In the genomic region with DNA sequence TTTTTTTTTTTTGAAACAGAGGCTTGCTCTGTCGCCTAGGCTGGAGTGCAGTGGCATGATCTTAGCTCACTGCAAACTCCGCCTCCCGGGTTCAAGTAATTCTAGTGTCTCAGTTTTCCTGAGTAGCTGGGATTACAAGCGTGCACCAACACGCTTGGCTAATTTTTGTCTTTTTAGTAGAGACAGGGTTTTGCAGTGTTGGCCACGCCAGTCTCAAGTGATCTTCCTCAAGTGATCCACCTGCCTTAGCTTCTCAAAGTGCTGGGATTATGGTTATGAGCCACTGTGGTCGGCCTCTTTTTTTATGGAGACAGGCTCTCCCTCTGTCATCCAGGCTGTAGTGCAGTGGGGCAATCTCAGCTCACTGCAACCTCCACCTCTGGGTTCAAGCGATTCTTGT, we compare ENCODE assay signal across 20 cellular contexts.
"Had no signal": no experiment of that assay in that cellular context is flagged by ENCODE, and none has a peak within 500 bp of the region (broad histone marks: within the 10 kb centered on the region; RNA-seq: fewer than 3 reads in every experiment).

No MANE protein-coding gene starts in this region.

- H3K27me3 Mint-ChIP-seq: activated naive CD8-positive, alpha-beta T cell; memory B cell had no signal

- DNase-seq: activated gamma-delta T cell treated with Interleukin-2 at 50 U/mL for 16 hours; activated T-cell treated with anti-CD3 and anti-CD28 coated beads, Interleukin-2, amount 50 U/mL, for 1 hour; adrenal gland; brain microvascular endothelial cell; central memory CD4-positive, alpha-beta T cell; effector memory CD4-positive, alpha-beta T cell; heart left ventricle; left cardiac atrium; occipital lobe; posterior cingulate gyrus; right lobe of liver; small intestine; stimulated activated naive CD4-positive, alpha-beta T cell; T-helper 9 cell; upper lobe of right lung had no signal

- H3K36me3 Mint-ChIP-seq: activated naive CD8-positive, alpha-beta T cell had no signal

- H3K36me3 ChIP-seq: adrenal gland had no signal

- H3K4me1 ChIP-seq: ascending aorta, right lobe of liver, upper lobe of right lung had no signal

- H3K27ac ChIP-seq: adrenal gland, ascending aorta, brain microvascular endothelial cell, heart left ventricle, right lobe of liver, upper lobe of right lung had no signal

- H3K4me3 Mint-ChIP-seq: activated naive CD8-positive, alpha-beta T cell; memory B cell; neural crest cell; WTC11 had no signal

- H3K27me3 ChIP-seq: adrenal gland, ascending aorta, brain microvascular endothelial cell, heart left ventricle, right lobe of liver, upper lobe of right lung had no signal

- ATAC-seq: heart left ventricle, left cardiac atrium, right lobe of liver, upper lobe of right lung, WTC11 had no signal

- H3K9me3 Mint-ChIP-seq: memory B cell, neural crest cell, WTC11 had no signal

- H3K9me3 ChIP-seq: adrenal gland, ascending aorta, heart left ventricle, right lobe of liver, upper lobe of right lung had no signal

- H3K4me3 ChIP-seq: adrenal gland, ascending aorta, heart left ventricle, right lobe of liver, upper lobe of right lung had no signal
